12 cellular contexts compared by ENCODE assay signal in the genomic region with DNA sequence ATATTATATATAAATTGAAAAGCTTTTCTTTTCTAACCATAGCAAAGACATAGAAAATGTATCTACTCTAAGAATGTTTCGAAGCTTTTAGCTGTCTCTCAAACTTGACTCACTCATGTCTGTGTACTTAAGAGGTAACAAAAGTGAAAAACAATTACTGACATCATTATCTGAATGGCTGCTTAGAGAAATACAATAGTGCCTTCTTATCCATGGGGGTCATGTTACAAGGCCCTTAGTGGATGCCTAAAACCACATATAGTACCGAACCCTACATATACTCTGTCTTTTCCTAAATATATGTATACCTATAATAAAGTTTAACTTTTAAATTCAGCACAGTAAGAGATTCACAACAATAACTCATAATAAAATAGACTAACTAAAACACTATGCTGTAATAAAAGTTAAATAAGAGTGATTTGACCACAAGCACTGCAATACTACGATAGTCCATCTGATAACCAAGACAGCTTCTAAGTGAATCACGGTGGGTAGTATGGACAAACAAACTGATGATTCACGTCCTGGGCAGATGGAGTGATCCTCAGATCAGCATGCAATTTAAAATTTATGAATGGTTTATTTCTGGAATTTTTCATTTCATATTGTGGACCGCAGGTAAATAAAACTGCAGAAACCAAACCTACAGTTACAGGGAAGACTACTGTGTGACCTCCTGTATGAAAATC.
DNase-seq lines count a peak whose midpoint lies in the region; ATAC-seq and TF ChIP-seq lines count a peak whose summit lies in the region.
"Had no signal": no experiment of that assay in that cellular context is flagged by ENCODE, and none has a peak within 500 bp of the region (broad histone marks: within the 10 kb centered on the region; RNA-seq: fewer than 3 reads in every experiment).

No MANE protein-coding gene starts in this region.

- no peak overlapping the region for H2BK15ac ChIP-seq in mesenchymal stem cell (ENCODE audit: low read depth, poor library complexity, severe bottlenecking)

- ATAC-seq in CD8-positive, alpha-beta T cell: no peak
- ATAC-seq in GM19351 (IDR thresholded peaks at IDR 0.05; ENCODE audit: unreplicated experiment): no peak
- ATAC-seq: gastroesophageal sphincter, lower lobe of right lung had no signal

- no peaks in the 10 kb centered on the region for H3K79me1 ChIP-seq in mesenchymal stem cell (replicated peaks; ENCODE audit: low read length, poor library complexity, severe bottlenecking)

- no peak overlapping the region for H3K4me3 ChIP-seq in mesenchymal stem cell (ENCODE audit: insufficient read depth in 1 of 2, low read depth in 1 of 2, low read length in 2 of 2)
- no peak overlapping the region for H3K4me3 ChIP-seq in CD8-positive, alpha-beta T cell (ENCODE audit: low read depth, low read length)
- H3K4me3 ChIP-seq: gastroesophageal sphincter, lower lobe of right lung had no signal

- no peak overlapping the region for H3K23ac ChIP-seq in mesenchymal stem cell (ENCODE audit: low read length in 2 of 2)

- H2BK120ac ChIP-seq in mesenchymal stem cell (ENCODE audit: low read depth, low read length): no peak overlapping the region

- H3K9ac ChIP-seq in mesenchymal stem cell (ENCODE audit: low read length): no peak overlapping the region

- no peak overlapping the region for H2AFZ ChIP-seq in mesenchymal stem cell (ENCODE audit: low read depth, low read length)

- H3K18ac ChIP-seq in mesenchymal stem cell (ENCODE audit: low read depth in 1 of 2, low read length in 2 of 2): no peak overlapping the region

- H3K14ac ChIP-seq in mesenchymal stem cell (ENCODE audit: low read length in 2 of 2): no peak overlapping the region

- no peak overlapping the region for H2BK12ac ChIP-seq in mesenchymal stem cell (ENCODE audit: low read length in 2 of 2)

- CTCF ChIA-PET in CD8-positive, alpha-beta T cell (lab: Charles Lee): no interaction called here

- no peaks in the 10 kb centered on the region for H3K36me3 ChIP-seq in mesenchymal stem cell (ENCODE audit: control insufficient read depth in 1 of 2, insufficient read depth in 2 of 2, low read depth in 1 of 2, low read length in 2 of 2)
- H3K36me3 ChIP-seq in CD8-positive, alpha-beta T cell (ENCODE audit: insufficient read depth, low read length): no peaks in the 10 kb centered on the region
- H3K36me3 ChIP-seq: gastroesophageal sphincter, lower lobe of right lung had no signal

- H4K8ac ChIP-seq in mesenchymal stem cell (ENCODE audit: low read length): no peak overlapping the region

- intact Hi-C loops in CD8-positive, alpha-beta T cell (cut with DNase I, micrococcal nuclease): no loop called here

- H3K27ac Mint-ChIP-seq in CD8-positive, alpha-beta T cell: no peak overlapping the region

- no peaks in the 10 kb centered on the region for H3K36me3 Mint-ChIP-seq in CD8-positive, alpha-beta T cell

- peaks cover 2% of the 10 kb centered on the region for H3K4me1 ChIP-seq in mesenchymal stem cell (ENCODE audit: control insufficient read depth, insufficient read depth, low read depth, low read length)
- H3K4me1 ChIP-seq in CD8-positive, alpha-beta T cell (ENCODE audit: insufficient read depth, low read length): no peaks in the 10 kb centered on the region
- H3K4me1 ChIP-seq: gastroesophageal sphincter, lower lobe of right lung had no signal

- H4K91ac ChIP-seq in mesenchymal stem cell (ENCODE audit: low read length): no peak overlapping the region

- 0% methylated on average over 3 of the region's 6 CpGs for WGBS in mesenchymal stem cell

- no peak overlapping the region for H2AK5ac ChIP-seq in mesenchymal stem cell (ENCODE audit: low read length, severe bottlenecking)

- H3K27me3 Mint-ChIP-seq in CD8-positive, alpha-beta T cell (ENCODE audit: low read depth): no peaks in the 10 kb centered on the region

- H3K27me3 ChIP-seq in mesenchymal stem cell (ENCODE audit: control insufficient read depth in 1 of 2, insufficient read depth in 1 of 2, low read length in 2 of 2): no peaks in the 10 kb centered on the region
- no peaks in the 10 kb centered on the region for H3K27me3 ChIP-seq in CD8-positive, alpha-beta T cell (ENCODE audit: insufficient read depth, low read length)
- H3K27me3 ChIP-seq: gastroesophageal sphincter had no signal

- H2BK5ac ChIP-seq in mesenchymal stem cell (ENCODE audit: low read depth, low read length, poor library complexity, severe bottlenecking): no peak overlapping the region

- H3K4me1 Mint-ChIP-seq in CD8-positive, alpha-beta T cell (ENCODE audit: low read depth): peaks cover 7% of the 10 kb centered on the region

- H3K4me3 Mint-ChIP-seq in CD8-positive, alpha-beta T cell: no peak overlapping the region

- POLR2A ChIA-PET in CD8-positive, alpha-beta T cell (lab: Charles Lee): no interaction called here

- no peak overlapping the region for H3K4ac ChIP-seq in mesenchymal stem cell (ENCODE audit: low read depth in 1 of 2, low read length in 2 of 2)

- no peaks in the 10 kb centered on the region for H3K9me3 ChIP-seq in mesenchymal stem cell (ENCODE audit: control insufficient read depth, low read length)
- H3K9me3 ChIP-seq in CD8-positive, alpha-beta T cell (ENCODE audit: low read length): no peaks in the 10 kb centered on the region
- H3K9me3 ChIP-seq: gastroesophageal sphincter, lower lobe of right lung had no signal

- no peak overlapping the region for H3K4me2 ChIP-seq in mesenchymal stem cell (ENCODE audit: low read length, poor library complexity, severe bottlenecking)

- H3K9me3 Mint-ChIP-seq in CD8-positive, alpha-beta T cell: no peaks in the 10 kb centered on the region

- TF ChIP-seq CTCF in CD8-positive, alpha-beta T cell (IDR thresholded peaks at IDR 0.05): no peak

- DNase-seq in EH (ENCODE audit: low read depth) (peak; percentile 83), NCI-H1436 treated with DMSO at 0.1 percent for 48 hours (lab: John Stamatoyannopoulos, UW) (peak; percentile 31), amniotic stem cell (lab: John Stamatoyannopoulos, UW) (peak; percentile 11), mesenchymal stem cell (peak; percentile 82), NCI-H774 (lab: John Stamatoyannopoulos, UW) (no peak), foreskin melanocyte (no peak)
- no peak for DNase-seq in CD8-positive, alpha-beta T cell
- DNase-seq: anterior cingulate cortex, lower lobe of right lung, NCI-H2029 treated with DMSO at 0.1 percent for 48 hours had no signal

- H3K27ac ChIP-seq in mesenchymal stem cell (ENCODE audit: low read length, poor library complexity, severe bottlenecking): peak overlapping the region; percentile 37
- no peak overlapping the region for H3K27ac ChIP-seq in CD8-positive, alpha-beta T cell (ENCODE audit: low read depth, low read length)
- H3K27ac ChIP-seq: gastroesophageal sphincter, lower lobe of right lung had no signal

Comparison
In these comparisons a context has a peak if more than half of its experiments do, and no peak if none do; other contexts are left out.
1. DNase-seq: peak in EH (single experiment), NCI-H1436 treated with DMSO at 0.1 percent for 48 hours (single experiment), amniotic stem cell (single experiment) and mesenchymal stem cell (single experiment); none in NCI-H774 (single experiment), CD8-positive, alpha-beta T cell (0 of 7) and foreskin melanocyte (single experiment).